ENCODE assay signal across 10 cellular contexts in the genomic region with DNA sequence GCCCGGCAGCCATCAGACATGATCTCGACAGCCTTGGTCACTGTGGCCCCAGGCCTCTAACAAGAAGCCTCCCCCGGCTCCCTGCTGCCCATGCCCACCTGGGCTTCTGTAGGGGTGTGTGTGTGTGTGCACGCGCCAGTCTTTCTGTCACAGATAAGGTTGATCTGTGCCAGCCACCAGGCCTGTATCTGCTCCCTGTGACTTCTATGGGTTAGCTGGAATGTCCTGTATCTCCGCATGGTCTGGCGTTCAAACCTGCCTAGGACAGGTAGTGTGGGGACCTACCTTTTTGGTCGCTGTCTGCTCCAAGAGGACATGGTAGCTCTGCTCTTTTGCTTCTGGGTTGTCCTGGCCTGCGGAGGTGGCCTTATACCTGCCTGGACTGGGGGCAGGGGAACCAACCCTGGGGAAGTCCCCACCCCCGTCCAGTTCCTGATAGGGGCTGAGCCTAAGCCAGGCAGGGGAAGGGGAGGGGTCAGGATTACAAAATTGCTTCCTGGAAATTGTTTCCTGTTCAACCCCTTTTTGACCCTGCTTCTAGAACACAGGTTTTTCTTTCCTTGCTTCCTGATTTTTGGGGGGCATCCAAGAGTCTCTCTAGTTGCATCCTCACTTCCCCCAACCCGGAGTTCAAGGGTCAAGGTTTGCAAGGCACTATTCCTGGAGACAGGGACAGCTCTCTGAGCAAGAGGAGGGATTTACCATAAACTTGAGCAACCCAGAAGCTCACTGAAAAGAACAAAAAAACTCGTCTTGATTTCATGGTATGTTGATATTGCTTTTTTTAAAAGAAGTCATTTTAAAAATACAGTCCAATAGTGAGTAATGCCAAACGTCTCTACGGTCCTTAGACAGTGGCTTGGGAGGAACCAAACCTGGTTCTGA. TPM values are rescaled to one million over a fixed set of nuclear protein-coding genes. Genes with fewer than 3 reads are reported as not detected.
A peak's percentile ranks its signal among the peaks of the same experiment; 100 is the strongest.
DNase-seq lines count a peak whose midpoint lies in the region; ATAC-seq and TF ChIP-seq lines count a peak whose summit lies in the region.
"Had no signal": no experiment of that assay in that cellular context is flagged by ENCODE, and none has a peak within 500 bp of the region (broad histone marks: within the 10 kb centered on the region; RNA-seq: fewer than 3 reads in every experiment).

A gene with protein sequence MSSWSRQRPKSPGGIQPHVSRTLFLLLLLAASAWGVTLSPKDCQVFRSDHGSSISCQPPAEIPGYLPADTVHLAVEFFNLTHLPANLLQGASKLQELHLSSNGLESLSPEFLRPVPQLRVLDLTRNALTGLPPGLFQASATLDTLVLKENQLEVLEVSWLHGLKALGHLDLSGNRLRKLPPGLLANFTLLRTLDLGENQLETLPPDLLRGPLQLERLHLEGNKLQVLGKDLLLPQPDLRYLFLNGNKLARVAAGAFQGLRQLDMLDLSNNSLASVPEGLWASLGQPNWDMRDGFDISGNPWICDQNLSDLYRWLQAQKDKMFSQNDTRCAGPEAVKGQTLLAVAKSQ (minus strand): TSS at position 340 of the 885 bp plus-strand sequence. CDS start 23 bp downstream, at position 317.

- H3K27me3 Mint-ChIP-seq in MCF 10A (ENCODE audit: insufficient read depth, unreplicated experiment) (no peaks in the 10 kb centered on the region), WTC11 (ENCODE audit: low read depth) (peaks cover 32% of the 10 kb centered on the region)

- H3K4me1 Mint-ChIP-seq in MCF 10A (ENCODE audit: insufficient read depth, unreplicated experiment) = no peaks in the 10 kb centered on the region
- H3K4me1 Mint-ChIP-seq in WTC11 = peaks cover 4% of the 10 kb centered on the region; the same call in 1 of the 2 replicates

- H3K27ac Mint-ChIP-seq in MCF 10A (ENCODE audit: low read depth, unreplicated experiment) (no peak within 1 kb of the TSS), WTC11 (no peak within 1 kb of the TSS)

- H3K79me2 ChIP-seq in mammary epithelial cell (ENCODE audit: insufficient read depth, low read length) = no peaks in the 10 kb centered on the region

- in situ Hi-C loops in mammary epithelial cell (cut with MboI; ENCODE audit: low sequenced_read_pairs in 2 of 2) = no loop called here

- H2AFZ ChIP-seq in mammary epithelial cell (ENCODE audit: low read depth, low read length) = no peak within 1 kb of the TSS

- CTCF ChIA-PET in MCF 10A (lab: Yijun Ruan, JAX) (interaction anchor here (0.7 to 3.4 kb wide), 3 partner anchors 16 to 94 kb away, joined by 4 to 21 read pairs (median 5); no protein-coding TSS in a partner anchor), mammary epithelial cell (lab: Charles Lee; ENCODE audit: low non-redundant PET) (no interaction called here), WTC11 (lab: Charles Lee) (interaction anchor here (1.5 to 11.1 kb wide), 6 partner anchors 8 to 96 kb away, joined by 3 to 285 read pairs (median 9); no protein-coding TSS in a partner anchor)

- 59% methylated on average over 14 of the region's 14 CpGs for WGBS in mammary epithelial cell (ENCODE audit: low coverage, missing lambda C conversion rate)

- H3K4me3 ChIP-seq in mammary epithelial cell (replicated peaks in 1 of 3; ENCODE audit: insufficient read depth in 1 of 3, low read depth in 2 of 3, low read length in 3 of 3) = no peak within 1 kb of the TSS
- H3K4me3 ChIP-seq: smooth muscle cell had no signal

- H3K9ac ChIP-seq in mammary epithelial cell (ENCODE audit: insufficient read depth, low read length) = no peak within 1 kb of the TSS

- H3K9me3 ChIP-seq in mammary epithelial cell (replicated peaks; ENCODE audit: insufficient read depth, low read length) = no peaks in the 10 kb centered on the region
- H3K9me3 ChIP-seq: Caco-2 had no signal

- peaks cover 6% of the 10 kb centered on the region for H3K36me3 Mint-ChIP-seq in MCF 10A (ENCODE audit: insufficient read depth, unreplicated experiment)
- H3K36me3 Mint-ChIP-seq in WTC11 = peaks cover 3% of the 10 kb centered on the region; the same call in 1 of the 2 replicates

- H3K27ac ChIP-seq in mammary epithelial cell (ENCODE audit: insufficient read depth, low read depth, low read length) = no peak within 1 kb of the TSS
- no peak within 1 kb of the TSS for H3K27ac ChIP-seq in foreskin keratinocyte

- no peaks in the 10 kb centered on the region for H3K9me3 Mint-ChIP-seq in MCF 10A (ENCODE audit: unreplicated experiment)
- H3K9me3 Mint-ChIP-seq in WTC11 = peaks cover 4% of the 10 kb centered on the region

- H3K4me1 ChIP-seq in mammary epithelial cell (ENCODE audit: insufficient read depth, low read length) (peaks cover 7% of the 10 kb centered on the region), foreskin keratinocyte (no peaks in the 10 kb centered on the region)

- dilution Hi-C loops in mammary epithelial cell (cut with HindIII; ENCODE audit: low sequenced_read_pairs) = no loop called here

- no TSS peak for BruUV-seq in MCF 10A (replicated peaks; lab: Mats Ljungman, UMichigan)
- BruUV-seq in mammary epithelial cell (replicated peaks; lab: Mats Ljungman, UMichigan) = no TSS peak

- intact Hi-C loops in MCF 10A (cut with micrococcal nuclease) = no loop called here
- intact Hi-C loops in mammary epithelial cell (cut with micrococcal nuclease) = no loop called here

- no peak within 1 kb of the TSS for H3K4me2 ChIP-seq in mammary epithelial cell (ENCODE audit: insufficient read depth, low read depth, low read length)
- H3K4me2 ChIP-seq: smooth muscle cell had no signal

- TF ChIP-seq CTCF in MCF 10A (IDR thresholded peaks at IDR 0.05; ENCODE audit: unreplicated experiment) = no peak
- TF ChIP-seq CTCF in mammary epithelial cell (conservative IDR thresholded peaks at IDR 0.05 in 1 of 2, IDR thresholded peaks at IDR 0.05 in 1 of 2; ENCODE audit: extremely low read depth in 1 of 2, insufficient read depth in 1 of 2, low read depth in 1 of 2, low read length in 2 of 2) = no peak
- no peak for TF ChIP-seq CTCF in WTC11 (IDR thresholded peaks at IDR 0.05)
- TF ChIP-seq CTCF in foreskin keratinocyte (conservative IDR thresholded peaks at IDR 0.05) = no peak

- DNase-seq in MCF 10A (ENCODE audit: unreplicated experiment) (peak; percentile 69), mammary epithelial cell (no peak), WTC11 (ENCODE audit: low spot score) (no peak), left lobe of liver (ENCODE audit: low spot score) (peak; percentile 96), ureter (ENCODE audit: low spot score) (peak; percentile 88), kidney glomerular epithelial cell (lab: John Stamatoyannopoulos, UW) (no peak), superior temporal gyrus (ENCODE audit: extremely low spot score) (no peak), foreskin keratinocyte (no peak)

- ATAC-seq in WTC11 (peak; percentile 43), left lobe of liver (peak; percentile 69), foreskin keratinocyte (no peak)

- POLR2A ChIA-PET in MCF 10A (lab: Yijun Ruan, JAX) = interaction anchor here (0.8 to 0.9 kb wide), 2 partner anchors 11 to 23 kb away, joined by 3 to 6 read pairs; no protein-coding TSS in a partner anchor
- POLR2A ChIA-PET in WTC11 (lab: Charles Lee) = no interaction called here

- H3K4me3 Mint-ChIP-seq in MCF 10A (ENCODE audit: unreplicated experiment) = no peak within 1 kb of the TSS
- no peak within 1 kb of the TSS for H3K4me3 Mint-ChIP-seq in WTC11

- no peaks in the 10 kb centered on the region for H4K20me1 ChIP-seq in mammary epithelial cell (ENCODE audit: insufficient read depth, low read length)

- H3K27me3 ChIP-seq in mammary epithelial cell (ENCODE audit: insufficient read depth, low read length) (peaks cover 4% of the 10 kb centered on the region), foreskin keratinocyte (peaks cover 14% of the 10 kb centered on the region)

- no peaks in the 10 kb centered on the region for H3K36me3 ChIP-seq in mammary epithelial cell (ENCODE audit: insufficient read depth, low read length)

TF ChIP-seq in WTC11, 78 proteins besides CTCF, POLR2A, EP300 and RAD21:
- TF ChIP-seq GABPB1 (CRISPR knock-in tag; IDR thresholded peaks at IDR 0.05) = peak; percentile 21; the same call in 1 of the 2 replicates
- no peak for TF ChIP-seq ZNF232 (CRISPR knock-in tag; IDR thresholded peaks at IDR 0.05)
- no peak for TF ChIP-seq ATF1 (CRISPR knock-in tag; IDR thresholded peaks at IDR 0.05)
- no peak for TF ChIP-seq NFATC4 (CRISPR knock-in tag; IDR thresholded peaks at IDR 0.05)
- no peak for TF ChIP-seq NR3C1 (CRISPR knock-in tag; conservative IDR thresholded peaks at IDR 0.05; ENCODE audit: low read depth)
- no peak for TF ChIP-seq FOXJ3 (CRISPR knock-in tag; IDR thresholded peaks at IDR 0.05; ENCODE audit: borderline replicate concordance)
- TF ChIP-seq NR1H2 (CRISPR knock-in tag; IDR thresholded peaks at IDR 0.05) = no peak
- no peak for TF ChIP-seq ZNF219 (CRISPR knock-in tag; IDR thresholded peaks at IDR 0.05; ENCODE audit: borderline replicate concordance)

RNA-seq across cellular contexts. Expression of the gene that starts here (rescaled TPM):
- total RNA-seq in MCF 10A (2022) = 0.33 and 0.56 TPM in 2 replicates
- not detected for total RNA-seq in mammary epithelial cell
- not detected for polyA plus RNA-seq in mammary epithelial cell
- polyA minus RNA-seq in mammary epithelial cell = not detected
- 0.81 to 1.2 TPM (median 0.87 TPM) in 3 replicates for total RNA-seq in WTC11 (2021)
- 328 TPM for total RNA-seq in left lobe of liver
- total RNA-seq in ureter = 19.4 TPM
- 0.17 and 0.35 TPM in 2 replicates for total RNA-seq in foreskin keratinocyte
- 0.32 and 0.50 TPM in 2 replicates for polyA plus RNA-seq in foreskin keratinocyte
- total RNA-seq: smooth muscle cell had no signal
- polyA plus RNA-seq: smooth muscle cell had no signal

Comparison
In these comparisons a context has a peak if more than half of its experiments do, and no peak if none do; other contexts are left out.
1. RNA of the gene that starts here (total RNA-seq): 328 TPM in left lobe of liver (single experiment); 19.4 TPM in ureter (single experiment), 0.81 to 1.2 TPM in WTC11, 0.17 to 0.35 TPM in foreskin keratinocyte, 0.33 to 0.56 TPM in MCF 10A and not detected in mammary epithelial cell; every median in the first group is over 10 times any median in the second.
2. Peak in DNase-seq in MCF 10A; RNA of the gene not detected or under 1 TPM.
3. DNase-seq: peak in left lobe of liver (single experiment) and ureter (single experiment); none in mammary epithelial cell (single experiment), WTC11 (single experiment), kidney glomerular epithelial cell (single experiment), superior temporal gyrus (single experiment) and foreskin keratinocyte (0 of 2).